In the genomic region with DNA sequence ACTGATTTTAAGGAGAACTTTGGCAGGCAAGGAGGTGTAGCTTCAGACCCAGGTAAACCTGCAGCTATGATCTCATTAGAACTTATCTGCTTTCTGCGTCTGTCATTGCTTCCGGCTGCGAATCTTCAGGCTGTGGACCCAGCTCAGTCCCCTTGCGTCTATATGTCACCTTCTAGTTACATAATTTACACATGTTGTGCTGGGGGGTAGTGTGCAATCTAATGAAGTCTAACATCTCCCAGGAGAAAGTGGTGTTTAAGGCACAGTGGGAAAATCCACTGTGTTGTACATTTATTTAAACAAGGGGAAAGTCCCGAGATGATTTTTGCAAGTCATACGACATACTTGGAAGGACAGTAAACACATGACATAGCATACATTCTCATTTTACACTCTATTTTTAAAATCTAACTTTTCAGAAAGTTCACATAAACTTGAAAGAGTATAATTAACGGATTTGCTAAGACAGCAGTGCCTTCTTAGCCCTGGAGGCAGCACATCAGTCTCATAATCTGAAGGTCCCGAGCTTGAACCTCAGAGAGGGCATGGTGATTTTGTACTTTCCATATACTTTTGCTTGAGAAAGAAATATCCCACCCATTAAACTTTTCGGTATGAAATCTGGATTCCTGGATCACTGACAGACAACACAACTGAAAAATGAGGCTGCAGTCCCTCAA, we compare ENCODE assay signal across 25 cellular contexts. TPM values are rescaled to one million over a fixed set of nuclear protein-coding genes. Genes with fewer than 3 reads are reported as not detected.
"Had no signal": no experiment of that assay in that cellular context is flagged by ENCODE, and none has a peak within 500 bp of the region (broad histone marks: within the 10 kb centered on the region; RNA-seq: fewer than 3 reads in every experiment).

No MANE protein-coding gene starts in this region.

- H3K27ac Mint-ChIP-seq: memory B cell, mesothelial cell of epicardium, natural killer cell had no signal

- H3K4me3 ChIP-seq: dorsolateral prefrontal cortex, hepatocyte, left ventricle myocardium inferior, lower lobe of right lung, right atrium auricular region had no signal

- H3K27ac ChIP-seq: dorsolateral prefrontal cortex, hepatocyte, left ventricle myocardium inferior, lower lobe of right lung, right atrium auricular region had no signal

- H3K36me3 Mint-ChIP-seq: memory B cell, natural killer cell had no signal

- H3K36me3 ChIP-seq: left ventricle myocardium inferior, lower lobe of right lung, right atrium auricular region had no signal

- H3K27me3 ChIP-seq: right atrium auricular region had no signal

- H3K4me1 Mint-ChIP-seq: memory B cell, mesothelial cell of epicardium, neural crest cell had no signal

- H3K4me2 ChIP-seq: hepatocyte had no signal

- H3K9me3 Mint-ChIP-seq: memory B cell, natural killer cell had no signal

- H3K79me2 ChIP-seq: hepatocyte had no signal

- H2AFZ ChIP-seq: hepatocyte had no signal

- ATAC-seq: left cardiac atrium, lower lobe of right lung, natural killer cell had no signal

- H3K4me3 Mint-ChIP-seq: memory B cell, mesothelial cell of epicardium, natural killer cell, neural crest cell had no signal

- H3K4me1 ChIP-seq: left ventricle myocardium inferior, lower lobe of right lung, right atrium auricular region had no signal

- H3K9me3 ChIP-seq: left ventricle myocardium inferior, lower lobe of right lung, right atrium auricular region had no signal

- FAIRE-seq: kidney, small intestine had no signal

- DNase-seq: dorsolateral prefrontal cortex; effector CD8-positive, alpha-beta T cell; foreskin melanocyte; head of caudate nucleus; kidney; left cardiac atrium; left ventricle myocardium inferior; lower lobe of right lung; natural killer cell; posterior cingulate gyrus; small intestine; stimulated activated CD4-positive, alpha-beta T cell treated with anti-CD3 and anti-CD28 coated beads, Interleukin-2, amount 100 ng/mL, for 48 hours; stimulated activated naive CD4-positive, alpha-beta T cell treated with Interleukin-2 at 50 U/mL for 16 hours; trophoblast cell had no signal

RNA-seq across cellular contexts. Expression of a gene that starts 35.2 kb away (rescaled TPM):
- total RNA-seq: dorsolateral prefrontal cortex, hepatocyte, kidney, left cardiac atrium, left ventricle myocardium inferior, lower lobe of right lung, mesothelial cell of epicardium, mucosa of gallbladder, myocyte, natural killer cell, neural crest cell, osteocyte, right atrium auricular region, urinary bladder had no signal
- polyA plus RNA-seq: esophagus, small intestine, thymus, urinary bladder had no signal

RNA-seq across cellular contexts. Expression of a gene that starts 45.3 kb away (rescaled TPM):
- total RNA-seq: dorsolateral prefrontal cortex, hepatocyte, kidney, left cardiac atrium, left ventricle myocardium inferior, lower lobe of right lung, mesothelial cell of epicardium, mucosa of gallbladder, myocyte, natural killer cell, neural crest cell, osteocyte, right atrium auricular region, urinary bladder had no signal
- polyA plus RNA-seq: esophagus, hepatocyte, small intestine, urinary bladder had no signal
